ENCODE assay signal across 13 cellular contexts in genomic region chr7:108973075-108973474, GRCh38.
A peak's percentile ranks its signal among the peaks of the same experiment; 100 is the strongest.
DNase-seq lines count a peak whose midpoint lies in the region; ATAC-seq, FAIRE-seq and TF ChIP-seq lines count a peak whose summit lies in the region.
"Had no signal": no experiment of that assay in that cellular context is flagged by ENCODE, and none has a peak within 500 bp of the region (broad histone marks: within the 10 kb centered on the region; RNA-seq: fewer than 3 reads in every experiment).

No MANE protein-coding gene starts in this region.

- H3K4me2 ChIP-seq in SK-N-SH (no peak overlapping the region), GM23248 (ENCODE audit: unreplicated experiment) (no peak overlapping the region)

- no peaks in the 10 kb centered on the region for H3K9me3 Mint-ChIP-seq in endothelial cell (ENCODE audit: unreplicated experiment)

- no peak overlapping the region for H3K4me3 ChIP-seq in SK-N-SH (ENCODE audit: low read depth in 2 of 2, low read length in 1 of 2)
- H3K4me3 ChIP-seq in GM23248: no peak overlapping the region

- ATAC-seq in SK-N-SH treated with all-trans-retinoic acid at 6 μM for 48 hours (no peak), GM18498 (IDR thresholded peaks at IDR 0.05; ENCODE audit: unreplicated experiment) (no peak)

- CTCF ChIA-PET in SK-N-SH (lab: Yijun Ruan, JAX): interaction anchor here (0.6 to 1.6 kb wide), 20 partner anchors 8 to 1448 kb away, joined by 3 to 16 read pairs (median 3); no protein-coding TSS in a partner anchor

- no peak overlapping the region for H2AFZ ChIP-seq in SK-N-SH (ENCODE audit: low read depth)
- no peak overlapping the region for H2AFZ ChIP-seq in GM23248
- H2AFZ ChIP-seq: parathyroid adenoma had no signal

- DNase-seq in SK-N-SH: peak; percentile 41
- peak; percentile 55 for DNase-seq in NCI-H82 (lab: John Stamatoyannopoulos, UW)
- peak; percentile 11 for DNase-seq in endothelial cell (ENCODE audit: low spot score)
- peak; percentile 14 for DNase-seq in urothelium cell line (ENCODE audit: low spot score)
- DNase-seq in GM23248: no peak
- no peak for DNase-seq in KG1 (lab: John Stamatoyannopoulos, UW)
- DNase-seq: activated CD4-positive, alpha-beta memory T cell treated with anti-CD3 and anti-CD28 coated beads for 36 hours; AML-193; kidney glomerular epithelial cell had no signal

- H3K27ac Mint-ChIP-seq in endothelial cell (ENCODE audit: unreplicated experiment): no peak overlapping the region
- H3K27ac Mint-ChIP-seq: activated CD4-positive, alpha-beta memory T cell treated with anti-CD3 and anti-CD28 coated beads for 36 hours had no signal

- WGBS in SK-N-SH (ENCODE audit: low lambda C conversion rate): 61% methylated on average over 1 of the region's 1 CpG
- WGBS in GM23248 (ENCODE audit: low coverage in 1 of 2, low lambda C conversion rate in 2 of 2, missing lambda C conversion rate in 2 of 2), 2 experiments: 42 to 44% methylated on average over 1 of the region's 1 CpG

- FAIRE-seq in urothelium cell line (lab: Jason Lieb, UNC): no peak

- H3K4me3 Mint-ChIP-seq in endothelial cell (ENCODE audit: unreplicated experiment): no peak overlapping the region
- H3K4me3 Mint-ChIP-seq: activated CD4-positive, alpha-beta memory T cell treated with anti-CD3 and anti-CD28 coated beads for 36 hours had no signal

- TF ChIP-seq EP300 in SK-N-SH (IDR thresholded peaks at IDR 0.05; ENCODE audit: borderline replicate concordance in 1 of 2, low read depth in 1 of 2, low read length in 1 of 2): no peak

- H3K4me1 Mint-ChIP-seq in endothelial cell (ENCODE audit: unreplicated experiment): no peaks in the 10 kb centered on the region

- no peak for TF ChIP-seq CTCF in SK-N-SH (IDR thresholded peaks at IDR 0.05)
- TF ChIP-seq CTCF in endothelial cell (IDR thresholded peaks at IDR 0.05; ENCODE audit: unreplicated experiment): no peak

- H4K20me1 ChIP-seq in SK-N-SH (ENCODE audit: insufficient read depth) (no peaks in the 10 kb centered on the region), GM23248 (ENCODE audit: insufficient read depth) (no peaks in the 10 kb centered on the region)

- H3K36me3 ChIP-seq in SK-N-SH (replicated peaks in 1 of 2; ENCODE audit: control insufficient read depth in 1 of 2, insufficient read depth in 2 of 2, low read length in 1 of 2) (no peaks in the 10 kb centered on the region), GM23248 (ENCODE audit: low read depth) (no peaks in the 10 kb centered on the region)

- H3K79me2 ChIP-seq in SK-N-SH (ENCODE audit: insufficient read depth) (no peaks in the 10 kb centered on the region), GM23248 (ENCODE audit: insufficient read depth) (no peaks in the 10 kb centered on the region)
- H3K79me2 ChIP-seq: parathyroid adenoma had no signal

- H3F3A ChIP-seq in SK-N-SH (replicated peaks; ENCODE audit: insufficient read depth): no peaks in the 10 kb centered on the region
- no peaks in the 10 kb centered on the region for H3F3A ChIP-seq in GM23248 (ENCODE audit: insufficient read depth)

- no peak overlapping the region for H3K27ac ChIP-seq in SK-N-SH (ENCODE audit: low read depth in 2 of 2, low read length in 1 of 2)
- no peak overlapping the region for H3K27ac ChIP-seq in GM23248
- H3K27ac ChIP-seq: epithelial cell of prostate, parathyroid adenoma had no signal

- no peaks in the 10 kb centered on the region for H3K27me3 Mint-ChIP-seq in endothelial cell (ENCODE audit: unreplicated experiment)
- H3K27me3 Mint-ChIP-seq: activated CD4-positive, alpha-beta memory T cell treated with anti-CD3 and anti-CD28 coated beads for 36 hours had no signal

- no peaks in the 10 kb centered on the region for H3K9me3 ChIP-seq in SK-N-SH
- H3K9me3 ChIP-seq in GM23248 (ENCODE audit: low read depth): no peaks in the 10 kb centered on the region

- H3K27me3 ChIP-seq in SK-N-SH (ENCODE audit: insufficient read depth): no peaks in the 10 kb centered on the region
- H3K27me3 ChIP-seq in GM23248 (replicated peaks; ENCODE audit: insufficient read depth): no peaks in the 10 kb centered on the region

- no peak overlapping the region for H3K9ac ChIP-seq in SK-N-SH
- no peak overlapping the region for H3K9ac ChIP-seq in GM23248
- H3K9ac ChIP-seq: parathyroid adenoma had no signal

- POLR2A ChIA-PET in SK-N-SH (lab: Yijun Ruan, JAX): no interaction called here

- in situ Hi-C loops in GM23248 (cut with MboI): no loop called here

- no peaks in the 10 kb centered on the region for H3K36me3 Mint-ChIP-seq in endothelial cell (ENCODE audit: low read depth, unreplicated experiment)
- H3K36me3 Mint-ChIP-seq: activated CD4-positive, alpha-beta memory T cell treated with anti-CD3 and anti-CD28 coated beads for 36 hours had no signal

- peak; percentile 90 for TF ChIP-seq RAD21 in SK-N-SH (IDR thresholded peaks at IDR 0.05; ENCODE audit: low read length)

- H3K4me1 ChIP-seq in SK-N-SH (ENCODE audit: control insufficient read depth in 1 of 2, insufficient read depth in 2 of 2, low read depth in 1 of 2, low read length in 1 of 2) (no peaks in the 10 kb centered on the region; a peak in 1 of 4 replicates), GM23248 (ENCODE audit: insufficient read depth) (no peaks in the 10 kb centered on the region)
- H3K4me1 ChIP-seq: parathyroid adenoma had no signal

- H3K9me2 ChIP-seq in SK-N-SH: no peaks in the 10 kb centered on the region
- no peaks in the 10 kb centered on the region for H3K9me2 ChIP-seq in GM23248 (ENCODE audit: insufficient read depth)

TF ChIP-seq in SK-N-SH, 30 proteins besides CTCF, POLR2A, EP300 and RAD21:
- no peak for TF ChIP-seq ZBTB33 (IDR thresholded peaks at IDR 0.05; ENCODE audit: borderline replicate concordance, low read depth)
- no peak for TF ChIP-seq FOXJ3 (CRISPR knock-in tag; IDR thresholded peaks at IDR 0.05)
- TF ChIP-seq SMC3 (IDR thresholded peaks at IDR 0.05; ENCODE audit: low read depth, low read length): peak; percentile 53; the same call in 1 of the 2 replicates
- no peak for TF ChIP-seq FOXM1 (IDR thresholded peaks at IDR 0.05; ENCODE audit: low read depth)

TF ChIP-seq in SK-N-SH treated with all-trans-retinoic acid at 6 μM for 48 hours, 23 proteins besides CTCF, POLR2A, EP300 and RAD21 (continues in another document):
- TF ChIP-seq ZNF565 (CRISPR knock-in tag; conservative IDR thresholded peaks at IDR 0.05; ENCODE audit: low read depth) (no peak), GLIS3 (CRISPR knock-in tag; IDR thresholded peaks at IDR 0.05) (no peak), ZFP30 (CRISPR knock-in tag; IDR thresholded peaks at IDR 0.05) (no peak), SNAI2 (CRISPR knock-in tag; IDR thresholded peaks at IDR 0.05) (no peak), ZNF8 (CRISPR knock-in tag; IDR thresholded peaks at IDR 0.05) (no peak), POU6F1 (CRISPR knock-in tag; IDR thresholded peaks at IDR 0.05; ENCODE audit: borderline replicate concordance, low read depth) (no peak), CSRNP3 (CRISPR knock-in tag; IDR thresholded peaks at IDR 0.05) (no peak), TOX (CRISPR knock-in tag; IDR thresholded peaks at IDR 0.05; ENCODE audit: borderline replicate concordance) (no peak), PPARA (CRISPR knock-in tag; IDR thresholded peaks at IDR 0.05; ENCODE audit: borderline replicate concordance) (no peak), ZFP3 (CRISPR knock-in tag; IDR thresholded peaks at IDR 0.05) (no peak), ZC3H10 (CRISPR knock-in tag; IDR thresholded peaks at IDR 0.05) (no peak), CREB5 (CRISPR knock-in tag; IDR thresholded peaks at IDR 0.05; ENCODE audit: low read depth) (no peak), ZNF70 (CRISPR knock-in tag; IDR thresholded peaks at IDR 0.05) (no peak), ESRRG (CRISPR knock-in tag; IDR thresholded peaks at IDR 0.05) (no peak)

Comparison
In these comparisons a context has a peak if more than half of its experiments do, and no peak if none do; other contexts are left out.
1. DNase-seq: peak in SK-N-SH (single experiment), NCI-H82 (single experiment), endothelial cell (single experiment) and urothelium cell line (single experiment); none in GM23248 (single experiment) and KG1 (single experiment).